1 cellular context compared by ENCODE assay signal in genomic region chr5:169647566-169647965, GRCh38.
TF ChIP-seq lines count a peak whose summit lies in the region.

No MANE protein-coding gene starts in this region.

TF ChIP-seq in GM23338, 12 proteins besides CTCF, POLR2A, EP300 and RAD21 (continued from another document):
- no peak for TF ChIP-seq ZNF462 (CRISPR knock-in tag; IDR thresholded peaks at IDR 0.05)
- no peak for TF ChIP-seq EZH2 (IDR thresholded peaks at IDR 0.05; ENCODE audit: low read depth, unreplicated experiment)
- TF ChIP-seq NANOG (IDR thresholded peaks at IDR 0.05; ENCODE audit: borderline replicate concordance): no peak
